1 cellular context compared by ENCODE assay signal in genomic region chr1:15603966-15604282, GRCh38.
TF ChIP-seq lines count a peak whose summit lies in the region.

No MANE protein-coding gene starts in this region.

TF ChIP-seq in HepG2, 621 proteins besides CTCF, POLR2A, EP300 and RAD21 (continued from another document):
- TF ChIP-seq KIAA2018 (CRISPR knock-in tag; IDR thresholded peaks at IDR 0.05; ENCODE audit: borderline replicate concordance) = peak; percentile 8; the same call in 1 of the 2 replicates
